In genomic region chr10:18635995-18636394, GRCh38 we compare ENCODE assay signal across 21 cellular contexts.
"Had no signal": no experiment of that assay in that cellular context is flagged by ENCODE, and none has a peak within 500 bp of the region (broad histone marks: within the 10 kb centered on the region; RNA-seq: fewer than 3 reads in every experiment).

No MANE protein-coding gene starts in this region.

- H3K9me3 ChIP-seq: esophagus muscularis mucosa, gastrocnemius medialis, left lung, neutrophil, thyroid gland, upper lobe of left lung, vagina had no signal

- DNase-seq: cortex of kidney; dorsolateral prefrontal cortex; effector CD8-positive, alpha-beta T cell; gastrocnemius medialis; glutamatergic neuron; immature natural killer cell; left lung; mesenchymal stem cell; midbrain; posterior cingulate gyrus; stimulated activated CD4-positive, alpha-beta T cell treated with anti-CD3 and anti-CD28 coated beads, Interleukin-2, amount 100 ng/mL, for 48 hours; stimulated activated naive CD4-positive, alpha-beta T cell treated with Interleukin-2 at 50 U/mL for 16 hours; thyroid gland; upper lobe of left lung had no signal

- H3K27me3 ChIP-seq: dorsolateral prefrontal cortex, esophagus muscularis mucosa, gastrocnemius medialis, left lung, neutrophil, suprapubic skin, thyroid gland, upper lobe of left lung, vagina had no signal

- H3K4me1 Mint-ChIP-seq: immature natural killer cell had no signal

- H3K36me3 ChIP-seq: esophagus muscularis mucosa, gastrocnemius medialis, neutrophil, suprapubic skin, thyroid gland, vagina had no signal

- H3K4me3 Mint-ChIP-seq: immature natural killer cell had no signal

- H3K4me1 ChIP-seq: gastrocnemius medialis, left lung, suprapubic skin, vagina had no signal

- H3K27ac Mint-ChIP-seq: immature natural killer cell had no signal

- ATAC-seq: gastrocnemius medialis, left lung had no signal

- H3K9me3 Mint-ChIP-seq: immature natural killer cell had no signal

- H3K27ac ChIP-seq: dorsolateral prefrontal cortex, epithelial cell of prostate, esophagus muscularis mucosa, gastrocnemius medialis, left lung, neutrophil, suprapubic skin, thyroid gland, upper lobe of left lung, vagina had no signal

- H3K4me3 ChIP-seq: dorsolateral prefrontal cortex, esophagus muscularis mucosa, gastrocnemius medialis, left lung, lung, smooth muscle cell, suprapubic skin, thyroid gland, upper lobe of left lung, vagina had no signal
